24 cellular contexts compared by ENCODE assay signal in genomic region chr5:156482816-156483215, GRCh38.
"Had no signal": no experiment of that assay in that cellular context is flagged by ENCODE, and none has a peak within 500 bp of the region (broad histone marks: within the 10 kb centered on the region; RNA-seq: fewer than 3 reads in every experiment).

No MANE protein-coding gene starts in this region.

- H3K4me3 Mint-ChIP-seq: activated CD4-positive, alpha-beta T cell treated with anti-CD3 and anti-CD28 coated beads, Interleukin-2, amount 10 ng/mL, durations not matched to agents 24 days and 14 days; activated CD8-positive, alpha-beta memory T cell treated with anti-CD3 and anti-CD28 coated beads, Interleukin-2, amount 10 ng/mL, durations not matched to agents 7 days and 5 days; activated naive CD4-positive, alpha-beta T cell treated with anti-CD3 and anti-CD28 coated beads for 36 hours; activated naive CD8-positive, alpha-beta T cell; activated T-cell treated with anti-CD3 and anti-CD28 coated beads, Interleukin-2, amount 50 U/mL, for 24 hours; activated T-helper 1 cell treated with anti-CD3 and anti-CD28 coated beads, Interleukin-12 subunit alpha, Interleukin-12 subunit beta, Interleukin-2, Interleukin-4 antibody, amounts not matched to agents 30 ng/mL and 10 ng/mL and 1 ng/mL, durations not matched to agents 14 hours and 24 hours and 36 hours; T-helper 17 cell; WTC11 had no signal

- H3K36me3 Mint-ChIP-seq: activated CD8-positive, alpha-beta memory T cell treated with anti-CD3 and anti-CD28 coated beads, Interleukin-2, amount 10 ng/mL, durations not matched to agents 7 days and 5 days; activated naive CD8-positive, alpha-beta T cell; WTC11 had no signal

- DNase-seq: activated CD4-positive, alpha-beta T cell treated with anti-CD3 and anti-CD28 coated beads for 1 hour; activated CD4-positive, alpha-beta T cell treated with anti-CD3 and anti-CD28 coated beads, Interleukin-2, amount 10 ng/mL, durations not matched to agents 24 days and 14 days; activated CD4-positive, alpha-beta T cell treated with anti-CD3 and anti-CD28 coated beads, Interleukin-2, amount 50 U/mL, for 48 hours; activated CD8-positive, alpha-beta memory T cell treated with anti-CD3 and anti-CD28 coated beads, Interleukin-2, amount 10 ng/mL, durations not matched to agents 7 days and 5 days; activated effector memory CD4-positive, alpha-beta T cell treated with Interleukin-2 at 50 U/mL for 16 hours; activated naive CD4-positive, alpha-beta T cell treated with anti-CD3 and anti-CD28 coated beads for 36 hours; activated T-cell treated with anti-CD3 and anti-CD28 coated beads, Interleukin-2, amount 50 U/mL, for 24 hours; caudate nucleus; Kasumi-1; KBM-7; NCI-H146; NCI-H1930; NCI-H345; NCI-H510A; NCI-H526 treated with DMSO at 0.1 percent for 48 hours; NK-92 treated with Interleukin-12 subunit alpha and Interleukin-12 subunit beta, amount 100 ng/mL, for 24 hours; OCI-M1; RPMI8226; T-helper 17 cell; T-helper 9 cell had no signal

- H3K27me3 ChIP-seq: breast epithelium had no signal

- H3K36me3 ChIP-seq: breast epithelium had no signal

- H3K4me1 Mint-ChIP-seq: activated CD4-positive, alpha-beta T cell treated with anti-CD3 and anti-CD28 coated beads, Interleukin-2, amount 10 ng/mL, durations not matched to agents 24 days and 14 days; activated CD8-positive, alpha-beta memory T cell treated with anti-CD3 and anti-CD28 coated beads, Interleukin-2, amount 10 ng/mL, durations not matched to agents 7 days and 5 days; T-helper 17 cell had no signal

- H3K27me3 Mint-ChIP-seq: activated CD8-positive, alpha-beta memory T cell treated with anti-CD3 and anti-CD28 coated beads, Interleukin-2, amount 10 ng/mL, durations not matched to agents 7 days and 5 days had no signal

- H3K4me1 ChIP-seq: breast epithelium had no signal

- H3K27ac ChIP-seq: breast epithelium had no signal

- H3K4me3 ChIP-seq: breast epithelium had no signal

- H3K27ac Mint-ChIP-seq: activated CD4-positive, alpha-beta T cell treated with anti-CD3 and anti-CD28 coated beads, Interleukin-2, amount 10 ng/mL, durations not matched to agents 24 days and 14 days; activated CD8-positive, alpha-beta memory T cell treated with anti-CD3 and anti-CD28 coated beads, Interleukin-2, amount 10 ng/mL, durations not matched to agents 7 days and 5 days; activated naive CD4-positive, alpha-beta T cell treated with anti-CD3 and anti-CD28 coated beads for 36 hours; activated naive CD8-positive, alpha-beta T cell; activated T-cell treated with anti-CD3 and anti-CD28 coated beads, Interleukin-2, amount 50 U/mL, for 24 hours; activated T-helper 1 cell treated with anti-CD3 and anti-CD28 coated beads, Interleukin-12 subunit alpha, Interleukin-12 subunit beta, Interleukin-2, Interleukin-4 antibody, amounts not matched to agents 30 ng/mL and 10 ng/mL and 1 ng/mL, durations not matched to agents 14 hours and 24 hours and 36 hours; T-helper 17 cell; WTC11 had no signal
